9 cellular contexts compared by ENCODE assay signal in genomic region chr7:100896743-100897051, GRCh38. TPM values are rescaled to one million over a fixed set of nuclear protein-coding genes. Genes with fewer than 3 reads are reported as not detected.
DNase-seq lines count a peak whose midpoint lies in the region; ATAC-seq and TF ChIP-seq lines count a peak whose summit lies in the region.
"Had no signal": no experiment of that assay in that cellular context is flagged by ENCODE, and none has a peak within 500 bp of the region (broad histone marks: within the 10 kb centered on the region; RNA-seq: fewer than 3 reads in every experiment).

No MANE protein-coding gene starts in this region.

- H2AFZ ChIP-seq in hepatocyte, result peak overlapping the region; percentile 66

- no peak for TF ChIP-seq POLR2A in Peyer's patch (IDR thresholded peaks at IDR 0.05)

- WGBS in hepatocyte (ENCODE audit: low lambda C conversion rate, missing lambda C conversion rate), result 4% methylated on average over 13 of the region's 45 CpGs
- WGBS in psoas muscle, 3 donors, result 0 to 2% (median 1%) methylated on average over 18 to 45 of the region's 45 CpGs

- H3K9me3 ChIP-seq in Peyer's patch (no peaks in the 10 kb centered on the region), hepatocyte (ENCODE audit: low read depth) (no peaks in the 10 kb centered on the region), psoas muscle (no peaks in the 10 kb centered on the region)

- no peaks in the 10 kb centered on the region for H3K9me3 Mint-ChIP-seq in Calu3 (ENCODE audit: low read depth, unreplicated experiment)

- H3K4me1 Mint-ChIP-seq in Calu3 (ENCODE audit: low read depth, unreplicated experiment), result peaks cover 11% of the 10 kb centered on the region

- H3K4me3 ChIP-seq in Peyer's patch (peak overlapping the region in 3 of 4 donors; percentile 60 to 70 (median 62)), hepatocyte (no peak overlapping the region), psoas muscle (peak overlapping the region; percentile 79)

- no peaks in the 10 kb centered on the region for H4K20me1 ChIP-seq in hepatocyte (ENCODE audit: insufficient read depth, poor library complexity, severe bottlenecking)

- peaks cover 0 to 16% of the 10 kb centered on the region in 2 donors for H3K27me3 ChIP-seq in Peyer's patch
- H3K27me3 ChIP-seq in hepatocyte, result peaks cover 14% of the 10 kb centered on the region
- peaks cover 0 to 6% (median 0%) of the 10 kb centered on the region in 3 donors for H3K27me3 ChIP-seq in psoas muscle (ENCODE audit: insufficient read depth in 3 of 3, low read length in 2 of 3)
- H3K27me3 ChIP-seq in foreskin keratinocyte, result peaks cover 48% of the 10 kb centered on the region

- H3K36me3 Mint-ChIP-seq in Calu3 (ENCODE audit: insufficient read depth, unreplicated experiment), result peaks cover 15% of the 10 kb centered on the region

- peak in 1 of 4 donors; percentile 2 for ATAC-seq in psoas muscle
- ATAC-seq in foreskin keratinocyte, result no peak
- no peak for ATAC-seq in GM21423 (IDR thresholded peaks at IDR 0.05; ENCODE audit: unreplicated experiment)

- H3K4me1 ChIP-seq in Peyer's patch, result peaks cover 0 to 44% (median 17%) of the 10 kb centered on the region in 4 donors
- peaks cover 15% of the 10 kb centered on the region for H3K4me1 ChIP-seq in hepatocyte (ENCODE audit: insufficient read depth)
- peaks cover 16% of the 10 kb centered on the region for H3K4me1 ChIP-seq in psoas muscle
- H3K4me1 ChIP-seq in foreskin keratinocyte, result no peaks in the 10 kb centered on the region

- H3K79me2 ChIP-seq in hepatocyte, result no peaks in the 10 kb centered on the region

- CTCF ChIA-PET in Calu3 (lab: Charles Lee), result no interaction called here

- H3K27ac ChIP-seq in Peyer's patch, result peak overlapping the region in 2 of 4 donors; percentile 82 to 86
- H3K27ac ChIP-seq in hepatocyte, result no peak overlapping the region
- peak overlapping the region; percentile 85 for H3K27ac ChIP-seq in psoas muscle
- H3K27ac ChIP-seq in foreskin keratinocyte, result no peak overlapping the region

- H3K36me3 ChIP-seq in Peyer's patch (no peaks in the 10 kb centered on the region), hepatocyte (replicated peaks; ENCODE audit: insufficient read depth, low read depth) (no peaks in the 10 kb centered on the region), psoas muscle (ENCODE audit: insufficient read depth in 1 of 2, low read depth in 1 of 2) (no peaks in the 10 kb centered on the region)

- H3K9me2 ChIP-seq in hepatocyte (replicated peaks; ENCODE audit: insufficient read depth), result no peaks in the 10 kb centered on the region

- TF ChIP-seq CTCF in Calu3 (IDR thresholded peaks at IDR 0.05; ENCODE audit: unreplicated experiment) (no peak), Peyer's patch (IDR thresholded peaks at IDR 0.05) (no peak), hepatocyte (IDR thresholded peaks at IDR 0.05; ENCODE audit: poor library complexity) (no peak), psoas muscle (IDR thresholded peaks at IDR 0.05) (no peak), foreskin keratinocyte (conservative IDR thresholded peaks at IDR 0.05) (no peak)

- no TSS peak for BruUV-seq in Calu3 (replicated peaks; lab: Mats Ljungman, UMichigan)

- peak overlapping the region; percentile 100 for H3K4me2 ChIP-seq in hepatocyte

- intact Hi-C loops in Calu3 (cut with micrococcal nuclease; ENCODE audit: unreplicated experiment), result loop anchor here (1.0 to 10.0 kb wide), 2 partner anchors 68 to 163 kb away; partner anchors contain the start of gene MUC12
- intact Hi-C loops in psoas muscle (cut with DNase I), result loop anchor here (1.0 to 5.0 kb wide), 3 partner anchors 70 to 181 kb away; no protein-coding TSS in a partner anchor

- H3K4me3 Mint-ChIP-seq in Calu3 (ENCODE audit: low read depth, unreplicated experiment), result peak overlapping the region; percentile 71

- DNase-seq in Calu3 (no peak), Peyer's patch (no peak), hepatocyte (ENCODE audit: low spot score) (no peak), psoas muscle (no peak), ecto neural progenitor cell (ENCODE audit: low spot score) (no peak), SIG-M5 (lab: John Stamatoyannopoulos, UW) (no peak), foreskin keratinocyte (no peak)
- DNase-seq: amniotic stem cell had no signal

- H3K27me3 Mint-ChIP-seq in Calu3 (ENCODE audit: unreplicated experiment), result peaks cover 23% of the 10 kb centered on the region

- H3K27ac Mint-ChIP-seq in Calu3 (ENCODE audit: unreplicated experiment), result no peak overlapping the region

RNA-seq across cellular contexts. Expression of gene ACHE, which starts 1.0 kb away (rescaled TPM):
- total RNA-seq in Calu3 (2022) (3.2 and 11.3 TPM in 2 replicates), Peyer's patch (10 to 100 TPM in 3 of 4 donors, 1 to 10 TPM in 1; 3.3 to 35.4 (median 25.3) TPM), hepatocyte (3.2 and 4.6 TPM in 2 replicates), psoas muscle (10 to 100 TPM; 21.4 to 99.2 (median 36.8) TPM), foreskin keratinocyte (0.10 and 0.11 TPM in 2 replicates)
- polyA plus RNA-seq in hepatocyte (16.3 and 18.3 TPM in 2 replicates), psoas muscle (10 to 100 TPM; 10.7 to 23.8 (median 14.2) TPM), foreskin keratinocyte (0.13 and 0.19 TPM in 2 replicates)

RNA-seq across cellular contexts. Expression of gene UFSP1, which starts 7.2 kb away (rescaled TPM):
- total RNA-seq in Calu3 (2022), result 3.3 and 4.2 TPM in 2 replicates
- total RNA-seq in Peyer's patch, result 1 to 10 TPM; 4.1 to 7.0 (median 5.2) TPM
- total RNA-seq in hepatocyte, result 3.9 TPM in 2 replicates
- 4.2 and 4.3 TPM in 2 replicates for polyA plus RNA-seq in hepatocyte
- total RNA-seq in psoas muscle, result 1 to 10 TPM; 2.5 to 8.0 (median 6.0) TPM
- polyA plus RNA-seq in psoas muscle, result 1 to 10 TPM; 3.7 to 7.6 (median 4.3) TPM
- 1.9 and 2.0 TPM in 2 replicates for total RNA-seq in foreskin keratinocyte
- 2.0 and 2.1 TPM in 2 replicates for polyA plus RNA-seq in foreskin keratinocyte

RNA-seq across cellular contexts. Expression of gene SRRT, which starts 21.8 kb away (rescaled TPM):
- 151 and 157 TPM in 2 replicates for total RNA-seq in Calu3 (2022)
- 100 to 1,000 TPM in 2 of 4 donors, 10 to 100 TPM in 2; 60.9 to 272 (median 113) TPM for total RNA-seq in Peyer's patch
- total RNA-seq in hepatocyte, result 35.8 and 49.1 TPM in 2 replicates
- polyA plus RNA-seq in hepatocyte, result 91.7 and 135 TPM in 2 replicates
- total RNA-seq in psoas muscle, result 10 to 100 TPM; 46.8 to 79.8 (median 61.0) TPM
- 10 to 100 TPM; 48.2 to 58.1 (median 51.2) TPM for polyA plus RNA-seq in psoas muscle
- 96.0 and 120 TPM in 2 replicates for total RNA-seq in foreskin keratinocyte
- 97.9 and 113 TPM in 2 replicates for polyA plus RNA-seq in foreskin keratinocyte

RNA-seq across cellular contexts. Expression of gene TRIP6, which starts 29.5 kb away (rescaled TPM):
- total RNA-seq in Calu3 (2022) (50.0 and 63.5 TPM in 2 replicates), Peyer's patch (10 to 100 TPM in 3 of 4 donors, 1 to 10 TPM in 1; 8.8 to 22.3 (median 15.4) TPM), hepatocyte (54.0 and 57.5 TPM in 2 replicates), psoas muscle (1 to 10 TPM; 5.0 to 8.8 (median 6.8) TPM), foreskin keratinocyte (161 and 162 TPM in 2 replicates)
- polyA plus RNA-seq in hepatocyte (70.3 and 98.9 TPM in 2 replicates), psoas muscle (1 to 10 TPM; 4.3 to 7.1 (median 5.3) TPM), foreskin keratinocyte (190 and 192 TPM in 2 replicates)

RNA-seq across cellular contexts. Expression of gene SLC12A9, which starts 44.2 kb away (rescaled TPM):
- total RNA-seq in Calu3 (2022) (29.9 and 36.6 TPM in 2 replicates), Peyer's patch (10 to 100 TPM; 24.8 to 51.1 (median 28.2) TPM), hepatocyte (15.4 and 21.3 TPM in 2 replicates), psoas muscle (1 to 10 TPM; 2.9 to 4.7 (median 3.9) TPM), foreskin keratinocyte (18.2 and 18.3 TPM in 2 replicates)
- polyA plus RNA-seq in hepatocyte (17.1 and 23.5 TPM in 2 replicates), psoas muscle (1 to 10 TPM; 2.2 to 3.3 (median 2.5) TPM), foreskin keratinocyte (17.1 and 17.4 TPM in 2 replicates)
